8 cellular contexts compared by ENCODE assay signal in genomic region chr18:74310411-74310810, GRCh38. TPM values are rescaled to one million over a fixed set of nuclear protein-coding genes. Genes with fewer than 3 reads are reported as not detected.
DNase-seq lines count a peak whose midpoint lies in the region; ATAC-seq and TF ChIP-seq lines count a peak whose summit lies in the region.

No MANE protein-coding gene starts in this region.

- no peaks in the 10 kb centered on the region for H3K9me2 ChIP-seq in PC-9 (ENCODE audit: insufficient read depth)

- H3K4me1 Mint-ChIP-seq in stimulated activated naive CD8-positive, alpha-beta T cell treated with anti-CD3 and anti-CD28 coated beads, Interleukin-15, amount 100 ng/mL, for 72 hours, result peaks cover 4% of the 10 kb centered on the region

- H3K4me1 ChIP-seq in PC-9 (replicated peaks; ENCODE audit: insufficient read depth) (no peaks in the 10 kb centered on the region), aorta (ENCODE audit: control insufficient read depth in 1 of 2, insufficient read depth in 2 of 2, low read length in 2 of 2) (no peaks in the 10 kb centered on the region)

- H3K9me3 ChIP-seq in PC-9 (ENCODE audit: insufficient read depth, low read depth) (no peaks in the 10 kb centered on the region), aorta (ENCODE audit: control insufficient read depth, low read length) (no peaks in the 10 kb centered on the region)

- H4K20me1 ChIP-seq in PC-9 (ENCODE audit: insufficient read depth), result no peaks in the 10 kb centered on the region

- no peak overlapping the region for H3K27ac ChIP-seq in PC-9
- H3K27ac ChIP-seq in aorta (ENCODE audit: low read depth in 1 of 2, low read length in 2 of 2), result no peak overlapping the region

- H3K27me3 Mint-ChIP-seq in stimulated activated naive CD8-positive, alpha-beta T cell treated with anti-CD3 and anti-CD28 coated beads, Interleukin-15, amount 100 ng/mL, for 72 hours, result peaks cover 35% of the 10 kb centered on the region

- POLR2A ChIA-PET in PC-9 (lab: Charles Lee; ENCODE audit: unreplicated experiment), result no interaction called here

- H3K4me3 Mint-ChIP-seq in stimulated activated naive CD8-positive, alpha-beta T cell treated with anti-CD3 and anti-CD28 coated beads, Interleukin-15, amount 100 ng/mL, for 72 hours, result no peak overlapping the region

- intact Hi-C loops in PC-9 (cut with micrococcal nuclease; ENCODE audit: unreplicated experiment), result no loop called here
- intact Hi-C loops in aorta (cut with DNase I), result no loop called here

- 21 to 27% methylated on average over 3 of the region's 3 CpGs for WGBS in aorta, 2 donors

- H3K27me3 ChIP-seq in PC-9 (ENCODE audit: insufficient read depth, low read depth) (no peaks in the 10 kb centered on the region), aorta (ENCODE audit: control insufficient read depth in 1 of 2, insufficient read depth in 2 of 2, low read length in 1 of 2) (no peaks in the 10 kb centered on the region)

- no peaks in the 10 kb centered on the region for H3F3A ChIP-seq in PC-9 (ENCODE audit: insufficient read depth, low read depth)

- TF ChIP-seq CTCF in PC-9 (conservative IDR thresholded peaks at IDR 0.05), result peak; percentile 62

- no peaks in the 10 kb centered on the region for H3K79me2 ChIP-seq in PC-9 (ENCODE audit: low read depth)

- H3K27ac Mint-ChIP-seq in stimulated activated naive CD8-positive, alpha-beta T cell treated with anti-CD3 and anti-CD28 coated beads, Interleukin-15, amount 100 ng/mL, for 72 hours, result no peak overlapping the region

- ATAC-seq in HG02678 (IDR thresholded peaks at IDR 0.05; ENCODE audit: unreplicated experiment) (peak; percentile 94), aorta (ENCODE audit: low FRiP score) (no peak)
- ATAC-seq in stimulated activated naive CD8-positive, alpha-beta T cell treated with anti-CD3 and anti-CD28 coated beads, Interleukin-15, amount 100 ng/mL, for 72 hours, result peak; percentile 70

- H3K4me3 ChIP-seq in PC-9 (no peak overlapping the region), aorta (ENCODE audit: low read length in 2 of 2) (no peak overlapping the region)

- BruUV-seq in PC-9 (replicated peaks; lab: Mats Ljungman, UMichigan), result no TSS peak

- CTCF ChIA-PET in PC-9 (lab: Charles Lee), result interaction anchor here (0.5 kb wide), 1 partner anchor 254 kb away, joined by 5 read pairs; no protein-coding TSS in a partner anchor

- DNase-seq in NCI-H82 (lab: John Stamatoyannopoulos, UW) (peak; percentile 32), NCI-H82 treated with DMSO at 0.1 percent for 48 hours (lab: John Stamatoyannopoulos, UW; ENCODE audit: unreplicated experiment) (no peak), PC-9 (peak in 1 of 2 experiments; percentile 38), fibroblast of peridontal ligament (ENCODE audit: extremely low read depth) (peak; percentile 67), aorta (no peak)
- DNase-seq in stimulated activated naive CD8-positive, alpha-beta T cell treated with anti-CD3 and anti-CD28 coated beads, Interleukin-15, amount 100 ng/mL, for 72 hours, result no peak
- DNase-seq in activated T-cell treated with anti-CD3 and anti-CD28 coated beads, Interleukin-2, amount 50 U/mL, for 1 hour, result no peak

- peak overlapping the region; percentile 35; the same call in 1 of the 2 replicates for H2AFZ ChIP-seq in PC-9

- H3K36me3 ChIP-seq in PC-9 (ENCODE audit: low read depth) (no peaks in the 10 kb centered on the region), aorta (ENCODE audit: control insufficient read depth in 1 of 2, insufficient read depth in 2 of 2, low read length in 1 of 2) (no peaks in the 10 kb centered on the region)

- H3K4me2 ChIP-seq in PC-9, result no peak overlapping the region

- no peaks in the 10 kb centered on the region for H3K9me3 Mint-ChIP-seq in stimulated activated naive CD8-positive, alpha-beta T cell treated with anti-CD3 and anti-CD28 coated beads, Interleukin-15, amount 100 ng/mL, for 72 hours

RNA-seq across cellular contexts. Expression of gene C18orf63, which starts 5.2 kb away (rescaled TPM):
- total RNA-seq in PC-9 (2021), result not detected in 2 replicates
- total RNA-seq in aorta, result not detected
- not detected for polyA plus RNA-seq in aorta

RNA-seq across cellular contexts. Expression of gene CYB5A, which starts 18.6 kb away (rescaled TPM):
- total RNA-seq in PC-9 (2021) (105 and 109 TPM in 2 replicates), aorta (10 to 100 TPM; 33.2 to 41.6 TPM)
- 100 to 1,000 TPM in 1 of 2 donors, 10 to 100 TPM in 1; 92.8 to 276 TPM for polyA plus RNA-seq in aorta

Comparison
In these comparisons a context has a peak if more than half of its experiments do, and no peak if none do; other contexts are left out.
1. DNase-seq: peak in NCI-H82 (single experiment) and fibroblast of peridontal ligament (single experiment); none in NCI-H82 treated with DMSO at 0.1 percent for 48 hours (single experiment), stimulated activated naive CD8-positive, alpha-beta T cell treated with anti-CD3 and anti-CD28 coated beads, Interleukin-15, amount 100 ng/mL, for 72 hours (0 of 2), activated T-cell treated with anti-CD3 and anti-CD28 coated beads, Interleukin-2, amount 50 U/mL, for 1 hour (single experiment) and aorta (0 of 2).